ENCODE assay signal across 9 cellular contexts in genomic region chr16:19130852-19131808, GRCh38. TPM values are rescaled to one million over a fixed set of nuclear protein-coding genes. Genes with fewer than 3 reads are reported as not detected.
DNase-seq lines count a peak whose midpoint lies in the region; ATAC-seq, FAIRE-seq and TF ChIP-seq lines count a peak whose summit lies in the region.
"Had no signal": no experiment of that assay in that cellular context is flagged by ENCODE, and none has a peak within 500 bp of the region (broad histone marks: within the 10 kb centered on the region; RNA-seq: fewer than 3 reads in every experiment).

No MANE protein-coding gene starts in this region.

- ATAC-seq in PC-3 (peak; percentile 76), lung (ENCODE audit: insufficient read depth, low FRiP score) (peak; percentile 30)

- whole genome bisulfite sequencing in lung, 2 donors: 27 to 37% methylated on average over 11 of the region's 11 CpGs

- CTCF ChIA-PET in PC-3 (lab: Charles Lee): no interaction called here

- H3K4me3 ChIP-seq in PC-3 (ENCODE audit: low read length) (peak overlapping the region; percentile 5; the same call in 1 of the 2 replicates), colonic mucosa (no peak overlapping the region), lung (no peak overlapping the region), vagina (peak overlapping the region in 1 of 2 donors; percentile 14)

- no peak for FAIRE-seq in GM12892 (lab: Jason Lieb, UNC)
- FAIRE-seq: A204.1 had no signal

- DNase-seq in DMS153 (lab: John Stamatoyannopoulos, UW) (peak; percentile 44), DMS153 treated with DMSO at 0.1 percent for 48 hours (lab: John Stamatoyannopoulos, UW; ENCODE audit: unreplicated experiment) (no peak), PC-3 (peak; percentile 37), colonic mucosa (peak; percentile 47), lung (ENCODE audit: low spot score) (no peak), vagina (ENCODE audit: extremely low spot score in 2 of 2) (no peak), GM12892 (ENCODE audit: insufficient read length) (no peak)
- no peak for DNase-seq in stimulated activated CD4-positive, alpha-beta T cell treated with anti-CD3 and anti-CD28 coated beads, Interleukin-2, amount 100 ng/mL, for 24 hours

- H3F3A ChIP-seq in PC-3 (ENCODE audit: low read length, unreplicated experiment): no peaks in the 10 kb centered on the region

- H3K4me2 ChIP-seq in PC-3 (ENCODE audit: low read length): peak overlapping the region; percentile 63

- H3K27ac ChIP-seq in PC-3 (ENCODE audit: low read length): peak overlapping the region; percentile 71
- peak overlapping the region; percentile 42 for H3K27ac ChIP-seq in colonic mucosa
- H3K27ac ChIP-seq in lung (ENCODE audit: low read depth in 1 of 2, low read length in 1 of 2): peak overlapping the region; percentile 77 to 93
- peak overlapping the region; percentile 84 for H3K27ac ChIP-seq in vagina

- TF ChIP-seq CTCF in PC-3 (conservative IDR thresholded peaks at IDR 0.05; ENCODE audit: low read depth, low read length) (no peak), colonic mucosa (IDR thresholded peaks at IDR 0.05) (no peak), lung (IDR thresholded peaks at IDR 0.05; ENCODE audit: control extremely low read depth, extremely low read depth) (no peak), vagina (IDR thresholded peaks at IDR 0.05) (no peak)

- peaks cover 30% of the 10 kb centered on the region for H3K4me1 ChIP-seq in PC-3 (ENCODE audit: insufficient read depth, low read length)
- peaks cover 18% of the 10 kb centered on the region for H3K4me1 ChIP-seq in colonic mucosa
- H3K4me1 ChIP-seq in lung (ENCODE audit: control insufficient read depth in 2 of 2, insufficient read depth in 2 of 2, low read length in 2 of 2): peaks cover 11 to 23% of the 10 kb centered on the region in 2 donors
- H3K4me1 ChIP-seq in vagina: peaks cover 38% of the 10 kb centered on the region

- H3K9ac ChIP-seq in PC-3 (ENCODE audit: low read length) (peak overlapping the region; percentile 40), colonic mucosa (ENCODE audit: low read depth in 2 of 2, low read length in 2 of 2) (peak overlapping the region in 1 of 2 donors; percentile 38)

- TF ChIP-seq POLR2A in vagina (IDR thresholded peaks at IDR 0.05) (no peak), GM12892 (IDR thresholded peaks at IDR 0.05; ENCODE audit: low read depth, low read length) (no peak)

- no peaks in the 10 kb centered on the region for H4K20me1 ChIP-seq in PC-3 (ENCODE audit: low read length)

- H3K27me3 ChIP-seq in PC-3 (ENCODE audit: low read length) (no peaks in the 10 kb centered on the region), colonic mucosa (no peaks in the 10 kb centered on the region), lung (ENCODE audit: control insufficient read depth, insufficient read depth) (no peaks in the 10 kb centered on the region), vagina (no peaks in the 10 kb centered on the region)

- no peaks in the 10 kb centered on the region for H3K36me3 ChIP-seq in PC-3 (ENCODE audit: low read depth, low read length)
- H3K36me3 ChIP-seq in colonic mucosa: no peaks in the 10 kb centered on the region
- H3K36me3 ChIP-seq in lung (ENCODE audit: control insufficient read depth in 2 of 2, insufficient read depth in 2 of 2, low read length in 2 of 2): no peaks in the 10 kb centered on the region
- H3K36me3 ChIP-seq in vagina: no peaks in the 10 kb centered on the region

- H3K9me3 ChIP-seq in PC-3 (ENCODE audit: low read length) (no peaks in the 10 kb centered on the region), colonic mucosa (no peaks in the 10 kb centered on the region), lung (ENCODE audit: control insufficient read depth in 2 of 2, insufficient read depth in 1 of 2, low read length in 1 of 2) (peaks cover 0 to 2% of the 10 kb centered on the region in 2 donors), vagina (no peaks in the 10 kb centered on the region)

- intact Hi-C loops in PC-3 (cut with micrococcal nuclease): no loop called here
- intact Hi-C loops in colonic mucosa (cut with DNase I): no loop called here
- intact Hi-C loops in vagina (cut with DNase I): no loop called here

- no peak overlapping the region for H2AFZ ChIP-seq in PC-3 (ENCODE audit: low read length)

- BruUV-seq in PC-3 (replicated peaks; lab: Mats Ljungman, UMichigan): no TSS peak

- POLR2A ChIA-PET in PC-3 (lab: Charles Lee; ENCODE audit: unreplicated experiment): interaction anchor here (0.5 to 0.7 kb wide), 4 partner anchors 20 to 332 kb away, joined by 3 to 5 read pairs (median 4); no protein-coding TSS in a partner anchor

- no peaks in the 10 kb centered on the region for H3K79me2 ChIP-seq in PC-3 (ENCODE audit: low read length)

- no peaks in the 10 kb centered on the region for H3K9me2 ChIP-seq in PC-3 (replicated peaks; ENCODE audit: low read length)

RNA-seq across cellular contexts. Expression of gene ITPRIPL2, which starts 17.4 kb away (rescaled TPM):
- total RNA-seq in PC-3 (2014; rRNA removed): 21.6 and 31.5 TPM in 2 replicates
- total RNA-seq in colonic mucosa: 10 to 100 TPM; 34.9 to 36.2 TPM
- 10 to 100 TPM; 37.6 to 86.3 TPM for total RNA-seq in lung
- 10 to 100 TPM; 12.4 to 19.1 TPM for polyA plus RNA-seq in lung
- total RNA-seq in vagina: 71.2 TPM
- 1.7 TPM for polyA plus RNA-seq in GM12892 (2012; ENCODE audit: missing spikeins)

RNA-seq across cellular contexts. Expression of gene SYT17, which starts 36.9 kb away (rescaled TPM):
- 10.8 and 11.8 TPM in 2 replicates for total RNA-seq in PC-3 (2014; rRNA removed)
- total RNA-seq in colonic mucosa: 1 to 10 TPM; 5.1 to 5.5 TPM
- 10 to 100 TPM in 1 of 2 donors, 1 to 10 TPM in 1; 10.0 to 13.1 TPM for total RNA-seq in lung
- polyA plus RNA-seq in lung: 1 to 10 TPM; 3.4 to 7.3 TPM
- 13.3 TPM for total RNA-seq in vagina
- polyA plus RNA-seq in GM12892 (2012; ENCODE audit: missing spikeins): 6.9 TPM

Comparison
In these comparisons a context has a peak if more than half of its experiments do, and no peak if none do; other contexts are left out.
1. DNase-seq: peak in DMS153 (single experiment), PC-3 (single experiment) and colonic mucosa (single experiment); none in DMS153 treated with DMSO at 0.1 percent for 48 hours (single experiment), lung (single experiment), vagina (0 of 2), stimulated activated CD4-positive, alpha-beta T cell treated with anti-CD3 and anti-CD28 coated beads, Interleukin-2, amount 100 ng/mL, for 24 hours (0 of 2) and GM12892 (single experiment).
2. Peak in every context shown above with its lines, with median percentiles within 50 percentile points of each other: H3K27ac ChIP-seq.